Comparison of ENCODE assay signal across 12 cellular contexts in the genomic region with DNA sequence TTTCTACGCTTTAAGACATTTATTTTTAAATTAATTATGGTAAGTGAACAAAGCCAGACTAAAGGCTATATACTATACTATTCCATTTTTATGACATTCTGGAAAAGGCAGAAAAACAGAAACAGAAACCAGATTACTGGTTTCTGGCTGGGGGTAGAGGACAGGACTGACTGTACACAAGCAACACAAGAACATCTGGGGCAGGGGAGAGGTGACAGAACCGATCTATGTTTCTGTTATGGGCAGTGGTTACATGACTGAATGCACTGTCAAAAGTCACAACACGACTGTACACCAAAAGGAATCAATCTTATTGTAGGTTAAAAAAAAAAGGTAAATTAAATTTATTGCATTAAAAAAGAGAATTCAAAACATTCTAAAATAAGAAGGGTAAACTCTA.
DNase-seq lines count a peak whose midpoint lies in the region; ATAC-seq and TF ChIP-seq lines count a peak whose summit lies in the region.
"Had no signal": no experiment of that assay in that cellular context is flagged by ENCODE, and none has a peak within 500 bp of the region (broad histone marks: within the 10 kb centered on the region; RNA-seq: fewer than 3 reads in every experiment).

No MANE protein-coding gene starts in this region.

- H3K4me3 ChIP-seq in GM12865 (ENCODE audit: low read depth, low read length) = no peak overlapping the region
- H3K4me3 ChIP-seq in prostate gland = no peak overlapping the region
- H3K4me3 ChIP-seq: vagina had no signal

- H3K4me1 ChIP-seq in prostate gland (replicated peaks) = no peaks in the 10 kb centered on the region
- H3K4me1 ChIP-seq: vagina had no signal

- H3K4me3 Mint-ChIP-seq in activated CD8-positive, alpha-beta T cell treated with anti-CD3 and anti-CD28 coated beads for 36 hours = no peak overlapping the region
- H3K4me3 Mint-ChIP-seq: CD8-positive, alpha-beta T cell had no signal

- peak; percentile 80 for DNase-seq in GM12865 (ENCODE audit: low read depth)
- DNase-seq in GM19238 (ENCODE audit: insufficient read length, low spot score) = peak; percentile 23
- DNase-seq in activated CD8-positive, alpha-beta T cell treated with anti-CD3 and anti-CD28 coated beads for 36 hours = no peak
- no peak for DNase-seq in NCI-H226
- no peak for DNase-seq in NOMO-1 treated with dmso at 0.1 percent for 144 hours (lab: John Stamatoyannopoulos, UW; ENCODE audit: unreplicated experiment)
- no peak for DNase-seq in prostate gland (ENCODE audit: low spot score)
- no peak for DNase-seq in GDM1 (lab: John Stamatoyannopoulos, UW)
- DNase-seq: CD8-positive, alpha-beta T cell; effector CD4-positive, alpha-beta T cell had no signal

- no peak overlapping the region for H3K27ac Mint-ChIP-seq in activated CD8-positive, alpha-beta T cell treated with anti-CD3 and anti-CD28 coated beads for 36 hours
- H3K27ac Mint-ChIP-seq: CD8-positive, alpha-beta T cell had no signal

- POLR2A ChIA-PET in activated CD8-positive, alpha-beta T cell treated with anti-CD3 and anti-CD28 coated beads for 36 hours (lab: Charles Lee) = no interaction called here

- no peaks in the 10 kb centered on the region for H3K9me3 Mint-ChIP-seq in activated CD8-positive, alpha-beta T cell treated with anti-CD3 and anti-CD28 coated beads for 36 hours
- H3K9me3 Mint-ChIP-seq: CD8-positive, alpha-beta T cell had no signal

- no peaks in the 10 kb centered on the region for H3K27me3 ChIP-seq in prostate gland (replicated peaks; ENCODE audit: insufficient read depth)
- H3K27me3 ChIP-seq: vagina had no signal

- intact Hi-C loops in activated CD8-positive, alpha-beta T cell treated with anti-CD3 and anti-CD28 coated beads for 36 hours (cut with micrococcal nuclease) = no loop called here
- intact Hi-C loops in prostate gland (cut with DNase I) = no loop called here

- H3K4me1 Mint-ChIP-seq in activated CD8-positive, alpha-beta T cell treated with anti-CD3 and anti-CD28 coated beads for 36 hours (ENCODE audit: low read depth) = peaks cover 21% of the 10 kb centered on the region

- TF ChIP-seq POLR2A in prostate gland (IDR thresholded peaks at IDR 0.05) = no peak

- peak; percentile 83 for ATAC-seq in HG02943 (IDR thresholded peaks at IDR 0.05; ENCODE audit: low read depth, unreplicated experiment)
- ATAC-seq in activated CD8-positive, alpha-beta T cell treated with anti-CD3 and anti-CD28 coated beads for 36 hours = peak; percentile 75
- ATAC-seq: CD8-positive, alpha-beta T cell; SK-N-SH treated with all-trans-retinoic acid at 6 μM for 48 hours had no signal

- 65% methylated on average over 3 of the region's 3 CpGs for WGBS in prostate gland

- H3K27ac ChIP-seq in prostate gland = no peak overlapping the region
- H3K27ac ChIP-seq: vagina had no signal

- no peaks in the 10 kb centered on the region for H3K9me3 ChIP-seq in prostate gland
- H3K9me3 ChIP-seq: vagina had no signal

- TF ChIP-seq CTCF in GM12865 (IDR thresholded peaks at IDR 0.05; ENCODE audit: insufficient read depth, low read depth, low read length, missing control alignments) = no peak
- no peak for TF ChIP-seq CTCF in activated CD8-positive, alpha-beta T cell treated with anti-CD3 and anti-CD28 coated beads for 36 hours (IDR thresholded peaks at IDR 0.05)
- no peak for TF ChIP-seq CTCF in prostate gland (IDR thresholded peaks at IDR 0.05)

- CTCF ChIA-PET in activated CD8-positive, alpha-beta T cell treated with anti-CD3 and anti-CD28 coated beads for 36 hours (lab: Charles Lee) = no interaction called here

- H3K27me3 Mint-ChIP-seq in activated CD8-positive, alpha-beta T cell treated with anti-CD3 and anti-CD28 coated beads for 36 hours = no peaks in the 10 kb centered on the region

- no peaks in the 10 kb centered on the region for H3K36me3 ChIP-seq in prostate gland

- H3K36me3 Mint-ChIP-seq in activated CD8-positive, alpha-beta T cell treated with anti-CD3 and anti-CD28 coated beads for 36 hours (ENCODE audit: low read depth) = peaks cover 31% of the 10 kb centered on the region

Comparison
In these comparisons a context has a peak if more than half of its experiments do, and no peak if none do; other contexts are left out.
1. DNase-seq: peak in GM12865 (single experiment) and GM19238 (single experiment); none in activated CD8-positive, alpha-beta T cell treated with anti-CD3 and anti-CD28 coated beads for 36 hours (single experiment), NCI-H226 (single experiment), NOMO-1 treated with dmso at 0.1 percent for 144 hours (single experiment), prostate gland (single experiment) and GDM1 (single experiment).